ENCODE assay signal across 8 cellular contexts in the genomic region with DNA sequence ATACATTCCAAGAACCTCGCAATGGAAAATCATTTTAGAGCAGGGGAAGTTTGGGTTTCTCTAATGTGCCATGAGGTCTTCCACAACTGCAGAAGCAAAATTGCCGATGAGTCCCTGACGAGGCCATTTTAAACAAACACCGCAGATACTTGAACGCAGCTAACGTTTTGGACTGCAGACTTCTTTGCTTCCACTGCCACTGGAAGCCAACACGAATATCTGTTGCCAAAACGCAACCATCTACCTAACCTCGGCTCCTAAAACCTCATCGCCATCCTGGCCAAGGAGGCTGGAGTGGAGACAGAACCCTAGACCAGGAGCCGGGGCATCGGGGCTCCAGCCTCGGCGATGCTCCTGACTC. TPM values are rescaled to one million over a fixed set of nuclear protein-coding genes. Genes with fewer than 3 reads are reported as not detected.
DNase-seq lines count a peak whose midpoint lies in the region; ATAC-seq and TF ChIP-seq lines count a peak whose summit lies in the region.

No MANE protein-coding gene starts in this region.

- ATAC-seq in SK-N-SH treated with all-trans-retinoic acid at 6 μM for 48 hours = peak; percentile 39

- H3K9me3 Mint-ChIP-seq in CD8-positive, alpha-beta memory T cell = no peaks in the 10 kb centered on the region
- H3K9me3 Mint-ChIP-seq in nephron = no peaks in the 10 kb centered on the region

- H3K36me3 Mint-ChIP-seq in CD8-positive, alpha-beta memory T cell = peaks cover 0 to 27% (median 5%) of the 10 kb centered on the region in 3 donors
- H3K36me3 Mint-ChIP-seq in nephron (ENCODE audit: low read depth) = peaks cover 15% of the 10 kb centered on the region

- no peaks in the 10 kb centered on the region for H3K9me3 ChIP-seq in CD8-positive, alpha-beta memory T cell (ENCODE audit: low read length)

- H3K4me1 Mint-ChIP-seq in CD8-positive, alpha-beta memory T cell = peaks cover 26 to 50% (median 33%) of the 10 kb centered on the region in 3 donors
- H3K4me1 Mint-ChIP-seq in nephron = peaks cover 25% of the 10 kb centered on the region

- POLR2A ChIA-PET in CD8-positive, alpha-beta memory T cell (lab: Charles Lee) = interaction anchor here (0.7 to 2.6 kb wide), 6 partner anchors 40 to 752 kb away, joined by 3 to 14 read pairs (median 4); a partner anchor contains a TSS
- POLR2A ChIA-PET in GM10248 (lab: Yijun Ruan, JAX) = interaction anchor here (3.0 kb wide), 1 partner anchor 23 kb away, joined by 18 read pairs; no protein-coding TSS in a partner anchor

- H3K4me1 ChIP-seq in CD8-positive, alpha-beta memory T cell (ENCODE audit: insufficient read depth, low read length) = peaks cover 15% of the 10 kb centered on the region

- DNase-seq in CD8-positive, alpha-beta memory T cell = no peak
- no peak for DNase-seq in HFF-Myc (ENCODE audit: extremely low read depth, low read depth)
- DNase-seq in epithelial cell of prostate (ENCODE audit: low read depth, low spot score) = no peak
- DNase-seq in GM10248 (ENCODE audit: extremely low spot score) = no peak
- no peak for DNase-seq in NCI-H187 treated with DMSO at 0.1 percent for 48 hours (lab: John Stamatoyannopoulos, UW)
- no peak for DNase-seq in middle frontal gyrus (ENCODE audit: extremely low spot score, low spot score)

- H3K4me3 ChIP-seq in CD8-positive, alpha-beta memory T cell (ENCODE audit: low read length) = peak overlapping the region; percentile 68
- H3K4me3 ChIP-seq in HFF-Myc (replicated peaks; ENCODE audit: low read depth, low read length) = peak overlapping the region; percentile 75

- no peaks in the 10 kb centered on the region for H3K27me3 Mint-ChIP-seq in CD8-positive, alpha-beta memory T cell
- peaks cover 3% of the 10 kb centered on the region for H3K27me3 Mint-ChIP-seq in nephron (ENCODE audit: low read depth)

- TF ChIP-seq CTCF in HFF-Myc (IDR thresholded peaks at IDR 0.05; ENCODE audit: low read depth, low read length, missing control alignments) = no peak
- no peak for TF ChIP-seq CTCF in nephron (IDR thresholded peaks at IDR 0.05; ENCODE audit: unreplicated experiment in 3 of 3)
- TF ChIP-seq CTCF in GM10248 (IDR thresholded peaks at IDR 0.05; ENCODE audit: control extremely low read depth, extremely low read depth, low read depth, missing control alignments) = no peak

- peak overlapping the region; percentile 86 for H3K27ac ChIP-seq in CD8-positive, alpha-beta memory T cell (ENCODE audit: low read depth, low read length)
- peak overlapping the region; percentile 67 for H3K27ac ChIP-seq in epithelial cell of prostate

- peak overlapping the region; percentile 86 to 99 (median 99) for H3K27ac Mint-ChIP-seq in CD8-positive, alpha-beta memory T cell
- H3K27ac Mint-ChIP-seq in nephron = peak overlapping the region; percentile 89 to 98 (median 91)

- peak overlapping the region; percentile 90 to 97 (median 95) for H3K4me3 Mint-ChIP-seq in CD8-positive, alpha-beta memory T cell
- peak overlapping the region; percentile 91 to 100 (median 96) for H3K4me3 Mint-ChIP-seq in nephron

- CTCF ChIA-PET in CD8-positive, alpha-beta memory T cell (lab: Charles Lee) = interaction anchor here (0.8 to 3.6 kb wide), 7 partner anchors 10 to 224 kb away, joined by 3 to 15 read pairs (median 4); a partner anchor contains a TSS
- CTCF ChIA-PET in GM10248 (lab: Yijun Ruan, JAX) = interaction anchor here (0.9 to 3.6 kb wide), 8 partner anchors 10 to 224 kb away, joined by 3 to 16 read pairs (median 5); a partner anchor contains a TSS

- H3K36me3 ChIP-seq in CD8-positive, alpha-beta memory T cell (ENCODE audit: insufficient read depth, low read length) = no peaks in the 10 kb centered on the region

- no peaks in the 10 kb centered on the region for H3K27me3 ChIP-seq in CD8-positive, alpha-beta memory T cell (ENCODE audit: insufficient read depth, low read length, poor library complexity, severe bottlenecking)

TF ChIP-seq in SK-N-SH treated with all-trans-retinoic acid at 6 μM for 48 hours, 23 proteins besides CTCF, POLR2A, EP300 and RAD21:
- TF ChIP-seq RARB (CRISPR knock-in tag; IDR thresholded peaks at IDR 0.05) (no peak), ESRRG (CRISPR knock-in tag; IDR thresholded peaks at IDR 0.05) (no peak), ZFP3 (CRISPR knock-in tag; IDR thresholded peaks at IDR 0.05) (no peak), TOX (CRISPR knock-in tag; IDR thresholded peaks at IDR 0.05; ENCODE audit: borderline replicate concordance) (no peak), TCF4 (CRISPR knock-in tag; IDR thresholded peaks at IDR 0.05; ENCODE audit: borderline replicate concordance) (no peak), OSR1 (CRISPR knock-in tag; IDR thresholded peaks at IDR 0.05) (no peak), GLIS3 (CRISPR knock-in tag; IDR thresholded peaks at IDR 0.05) (no peak), BACH2 (CRISPR knock-in tag; IDR thresholded peaks at IDR 0.05; ENCODE audit: borderline replicate concordance) (no peak), PPARA (CRISPR knock-in tag; IDR thresholded peaks at IDR 0.05; ENCODE audit: borderline replicate concordance) (no peak), ARNTL (CRISPR knock-in tag; IDR thresholded peaks at IDR 0.05; ENCODE audit: borderline replicate concordance, low read depth) (no peak), ISL1 (CRISPR knock-in tag; IDR thresholded peaks at IDR 0.05) (no peak), ZNF565 (CRISPR knock-in tag; conservative IDR thresholded peaks at IDR 0.05; ENCODE audit: low read depth) (no peak), SNAI2 (CRISPR knock-in tag; IDR thresholded peaks at IDR 0.05) (no peak), ZC3H10 (CRISPR knock-in tag; IDR thresholded peaks at IDR 0.05) (no peak), ZNF8 (CRISPR knock-in tag; IDR thresholded peaks at IDR 0.05) (no peak)
- TF ChIP-seq, protein P1, sequence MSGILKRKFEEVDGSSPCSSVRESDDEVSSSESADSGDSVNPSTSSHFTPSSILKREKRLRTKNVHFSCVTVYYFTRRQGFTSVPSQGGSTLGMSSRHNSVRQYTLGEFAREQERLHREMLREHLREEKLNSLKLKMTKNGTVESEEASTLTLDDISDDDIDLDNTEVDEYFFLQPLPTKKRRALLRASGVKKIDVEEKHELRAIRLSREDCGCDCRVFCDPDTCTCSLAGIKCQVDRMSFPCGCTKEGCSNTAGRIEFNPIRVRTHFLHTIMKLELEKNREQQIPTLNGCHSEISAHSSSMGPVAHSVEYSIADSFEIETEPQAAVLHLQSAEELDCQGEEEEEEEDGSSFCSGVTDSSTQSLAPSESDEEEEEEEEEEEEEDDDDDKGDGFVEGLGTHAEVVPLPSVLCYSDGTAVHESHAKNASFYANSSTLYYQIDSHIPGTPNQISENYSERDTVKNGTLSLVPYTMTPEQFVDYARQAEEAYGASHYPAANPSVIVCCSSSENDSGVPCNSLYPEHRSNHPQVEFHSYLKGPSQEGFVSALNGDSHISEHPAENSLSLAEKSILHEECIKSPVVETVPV (CRISPR knock-in tag; IDR thresholded peaks at IDR 0.05) = no peak
- TF ChIP-seq, protein P2, sequence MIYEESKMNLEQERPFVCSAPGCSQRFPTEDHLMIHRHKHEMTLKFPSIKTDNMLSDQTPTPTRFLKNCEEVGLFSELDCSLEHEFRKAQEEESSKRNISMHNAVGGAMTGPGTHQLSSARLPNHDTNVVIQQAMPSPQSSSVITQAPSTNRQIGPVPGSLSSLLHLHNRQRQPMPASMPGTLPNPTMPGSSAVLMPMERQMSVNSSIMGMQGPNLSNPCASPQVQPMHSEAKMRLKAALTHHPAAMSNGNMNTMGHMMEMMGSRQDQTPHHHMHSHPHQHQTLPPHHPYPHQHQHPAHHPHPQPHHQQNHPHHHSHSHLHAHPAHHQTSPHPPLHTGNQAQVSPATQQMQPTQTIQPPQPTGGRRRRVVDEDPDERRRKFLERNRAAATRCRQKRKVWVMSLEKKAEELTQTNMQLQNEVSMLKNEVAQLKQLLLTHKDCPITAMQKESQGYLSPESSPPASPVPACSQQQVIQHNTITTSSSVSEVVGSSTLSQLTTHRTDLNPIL (CRISPR knock-in tag; IDR thresholded peaks at IDR 0.05; ENCODE audit: low read depth) = no peak
- TF ChIP-seq, protein P3, sequence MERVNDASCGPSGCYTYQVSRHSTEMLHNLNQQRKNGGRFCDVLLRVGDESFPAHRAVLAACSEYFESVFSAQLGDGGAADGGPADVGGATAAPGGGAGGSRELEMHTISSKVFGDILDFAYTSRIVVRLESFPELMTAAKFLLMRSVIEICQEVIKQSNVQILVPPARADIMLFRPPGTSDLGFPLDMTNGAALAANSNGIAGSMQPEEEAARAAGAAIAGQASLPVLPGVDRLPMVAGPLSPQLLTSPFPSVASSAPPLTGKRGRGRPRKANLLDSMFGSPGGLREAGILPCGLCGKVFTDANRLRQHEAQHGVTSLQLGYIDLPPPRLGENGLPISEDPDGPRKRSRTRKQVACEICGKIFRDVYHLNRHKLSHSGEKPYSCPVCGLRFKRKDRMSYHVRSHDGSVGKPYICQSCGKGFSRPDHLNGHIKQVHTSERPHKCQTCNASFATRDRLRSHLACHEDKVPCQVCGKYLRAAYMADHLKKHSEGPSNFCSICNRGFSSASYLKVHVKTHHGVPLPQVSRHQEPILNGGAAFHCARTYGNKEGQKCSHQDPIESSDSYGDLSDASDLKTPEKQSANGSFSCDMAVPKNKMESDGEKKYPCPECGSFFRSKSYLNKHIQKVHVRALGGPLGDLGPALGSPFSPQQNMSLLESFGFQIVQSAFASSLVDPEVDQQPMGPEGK (CRISPR knock-in tag; IDR thresholded peaks at IDR 0.05; ENCODE audit: borderline replicate concordance) = no peak

RNA-seq across cellular contexts. Expression of a gene that starts 0.5 kb away (rescaled TPM):
- total RNA-seq in CD8-positive, alpha-beta memory T cell = 10 to 100 TPM; 25.1 to 27.7 TPM
- 5.7 TPM for polyA plus RNA-seq in CD8-positive, alpha-beta memory T cell

RNA-seq across cellular contexts. Expression of a gene that starts 22.8 kb away (rescaled TPM):
- not detected for total RNA-seq in CD8-positive, alpha-beta memory T cell
- not detected for polyA plus RNA-seq in CD8-positive, alpha-beta memory T cell

RNA-seq across cellular contexts. Expression of a gene that starts 40.3 kb away (rescaled TPM):
- 10 to 100 TPM; 77.2 to 79.9 TPM for total RNA-seq in CD8-positive, alpha-beta memory T cell
- polyA plus RNA-seq in CD8-positive, alpha-beta memory T cell = 45.4 TPM
